ENCODE assay signal across 1 cellular context in the genomic region with DNA sequence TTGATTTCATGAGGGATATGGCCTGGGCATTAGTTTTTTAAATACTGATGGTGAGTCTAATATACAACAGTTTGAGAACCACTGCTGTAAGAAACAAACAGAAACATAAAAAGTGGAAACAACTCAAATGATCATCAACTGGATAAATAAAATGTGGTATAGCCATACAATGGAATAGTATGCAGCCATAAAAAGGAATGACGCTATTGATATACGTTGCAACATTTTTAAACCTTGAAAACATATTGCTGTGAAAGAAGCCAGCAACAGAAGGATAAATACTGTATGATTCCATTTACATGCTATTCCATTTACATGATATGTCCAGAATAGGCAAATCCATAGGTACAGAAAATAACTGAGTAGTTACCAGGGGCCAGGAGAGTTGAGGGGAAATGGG.
TF ChIP-seq lines count a peak whose summit lies in the region.

No MANE protein-coding gene starts in this region.

TF ChIP-seq in WTC11, 78 proteins besides CTCF, POLR2A, EP300 and RAD21 (continued from another document):
- TF ChIP-seq ZNF425 (CRISPR knock-in tag; conservative IDR thresholded peaks at IDR 0.05) (no peak), OVOL2 (CRISPR knock-in tag; IDR thresholded peaks at IDR 0.05; ENCODE audit: borderline replicate concordance) (no peak), ZNF263 (CRISPR knock-in tag; IDR thresholded peaks at IDR 0.05; ENCODE audit: low read depth) (no peak), GTF2I (CRISPR knock-in tag; conservative IDR thresholded peaks at IDR 0.05) (0 out of 2 replicates have a peak, but pooled peaks have one; percentile 45)
